Comparison of ENCODE assay signal across 8 cellular contexts in genomic region chr19:5719274-5719960, GRCh38. TPM values are rescaled to one million over a fixed set of nuclear protein-coding genes. Genes with fewer than 3 reads are reported as not detected.
A peak's percentile ranks its signal among the peaks of the same experiment; 100 is the strongest.
DNase-seq lines count a peak whose midpoint lies in the region; ATAC-seq and TF ChIP-seq lines count a peak whose summit lies in the region.

No MANE protein-coding gene starts in this region.

- H3K4me3 ChIP-seq in HAP-1, result peak overlapping the region; percentile 60
- H3K4me3 ChIP-seq in epithelial cell of proximal tubule (ENCODE audit: low read depth, low read length), result peak overlapping the region; percentile 93

- peak; percentile 32 for DNase-seq in Caki2 (ENCODE audit: low read depth)
- DNase-seq in HAP-1 (ENCODE audit: low spot score in 2 of 2), result peak in 1 of 2 experiments; percentile 34
- DNase-seq in T-cell, result peak in 3 of 34 experiments; percentile 9 to 18 (median 14)
- no peak for DNase-seq in epithelial cell of proximal tubule (ENCODE audit: low read depth)
- DNase-seq in neural crest cell (ENCODE audit: low read depth, low spot score), result no peak
- no peak for DNase-seq in cerebellar nuclear complex (lab: John Stamatoyannopoulos, UW)
- no peak for DNase-seq in epidermal melanocyte (ENCODE audit: insufficient read length, low spot score)
- no peak for DNase-seq in NCI-H1092 (lab: John Stamatoyannopoulos, UW)

- H3K36me3 ChIP-seq in HAP-1 (replicated peaks), result peaks cover 17% of the 10 kb centered on the region

- TF ChIP-seq CTCF in epithelial cell of proximal tubule (conservative IDR thresholded peaks at IDR 0.05; ENCODE audit: low read depth, low read length) (no peak), neural crest cell (conservative IDR thresholded peaks at IDR 0.05) (no peak)

- CTCF ChIA-PET in T-cell (lab: Charles Lee), result interaction anchor here in 1 of 2 donors (1.5 to 2.0 kb wide), 2 partner anchors 29 to 33 kb away, joined by 9 to 18 read pairs; partner anchors contain the start of gene RPL36

- POLR2A ChIA-PET in T-cell (lab: Charles Lee), result interaction anchor here in 1 of 2 donors (1.0 to 1.8 kb wide), 2 partner anchors 29 kb away, joined by 3 to 9 read pairs; partner anchors contain the start of gene RPL36

- peaks cover 19% of the 10 kb centered on the region for H3K4me1 ChIP-seq in HAP-1

- H3K4me1 Mint-ChIP-seq in T-cell (peaks cover 24 to 33% (median 29%) of the 10 kb centered on the region in 3 donors), neural crest cell (peaks cover 13% of the 10 kb centered on the region)

- H3K27ac Mint-ChIP-seq in T-cell, result peak overlapping the region; percentile 85 to 98
- peak overlapping the region; percentile 90 for H3K27ac Mint-ChIP-seq in neural crest cell (ENCODE audit: unreplicated experiment)

- peaks cover 3% of the 10 kb centered on the region for H3K36me3 Mint-ChIP-seq in T-cell
- no peaks in the 10 kb centered on the region for H3K36me3 Mint-ChIP-seq in neural crest cell (ENCODE audit: low read depth)

- H3K27me3 Mint-ChIP-seq in T-cell, result no peaks in the 10 kb centered on the region
- no peaks in the 10 kb centered on the region for H3K27me3 Mint-ChIP-seq in neural crest cell (ENCODE audit: low read depth)

- H3K4me3 Mint-ChIP-seq in T-cell (peak overlapping the region; percentile 87 to 89 (median 89)), neural crest cell (peak overlapping the region; percentile 98)

- no peaks in the 10 kb centered on the region for H3K9me3 ChIP-seq in HAP-1

- no peak for ATAC-seq in T-cell (replicated peaks in 1 of 4)

- H3K9me3 Mint-ChIP-seq in T-cell (no peaks in the 10 kb centered on the region), neural crest cell (no peaks in the 10 kb centered on the region)

- in situ Hi-C loops in Caki2 (cut with HindIII; ENCODE audit: low pct_unique_long_range_greater_than_20kb, low sequenced_read_pairs), result no loop called here
- in situ Hi-C loops in HAP-1 (cut with MboI; ENCODE audit: low sequenced_read_pairs), result no loop called here

- H3K27me3 ChIP-seq in HAP-1 (ENCODE audit: low read depth), result no peaks in the 10 kb centered on the region

RNA-seq across cellular contexts. Expression of gene LONP1, which starts 0.5 kb away (rescaled TPM):
- 210 and 213 TPM in 2 replicates for total RNA-seq in Caki2 (2014; rRNA removed; shearing (Covaris generic); ENCODE audit: low replicate concordance)
- total RNA-seq in T-cell (10 to 100 TPM; 70.0 to 83.9 (median 81.8) TPM), epithelial cell of proximal tubule (115 and 134 TPM in 2 replicates), neural crest cell (89.9 and 93.2 TPM in 2 replicates)

RNA-seq across cellular contexts. Expression of gene CATSPERD, which starts 1.0 kb away (rescaled TPM):
- not detected in 2 replicates for total RNA-seq in Caki2 (2014; rRNA removed; shearing (Covaris generic); ENCODE audit: low replicate concordance)
- not detected for total RNA-seq in T-cell
- total RNA-seq in epithelial cell of proximal tubule, result 0.65 TPM in 1 of 2 replicates, not detected in the other
- not detected in 2 replicates for total RNA-seq in neural crest cell

RNA-seq across cellular contexts. Expression of gene RPL36, which starts 29.3 kb away (rescaled TPM):
- total RNA-seq in Caki2 (2014; rRNA removed; shearing (Covaris generic); ENCODE audit: low replicate concordance), result 598 and 658 TPM in 2 replicates
- total RNA-seq in T-cell (1,000 to 10,000 TPM; 1,208 to 1,613 (median 1,528) TPM), epithelial cell of proximal tubule (808 and 1,224 TPM in 2 replicates), neural crest cell (1,029 and 1,097 TPM in 2 replicates)

RNA-seq across cellular contexts. Expression of gene HSD11B1L, which starts 38.6 kb away (rescaled TPM):
- 2.6 and 12.1 TPM in 2 replicates for total RNA-seq in Caki2 (2014; rRNA removed; shearing (Covaris generic); ENCODE audit: low replicate concordance)
- 1 to 10 TPM; 3.2 to 6.1 (median 4.4) TPM for total RNA-seq in T-cell
- total RNA-seq in epithelial cell of proximal tubule, result 4.3 and 13.5 TPM in 2 replicates
- 16.0 and 21.7 TPM in 2 replicates for total RNA-seq in neural crest cell

RNA-seq across cellular contexts. Expression of gene MICOS13, which starts 39.1 kb away (rescaled TPM):
- 71.3 and 130 TPM in 2 replicates for total RNA-seq in Caki2 (2014; rRNA removed; shearing (Covaris generic); ENCODE audit: low replicate concordance)
- total RNA-seq in T-cell (10 to 100 TPM; 29.3 to 64.5 (median 57.0) TPM), epithelial cell of proximal tubule (61.2 and 67.6 TPM in 2 replicates), neural crest cell (23.2 and 25.6 TPM in 2 replicates)
